ENCODE assay signal across 16 cellular contexts in the genomic region with DNA sequence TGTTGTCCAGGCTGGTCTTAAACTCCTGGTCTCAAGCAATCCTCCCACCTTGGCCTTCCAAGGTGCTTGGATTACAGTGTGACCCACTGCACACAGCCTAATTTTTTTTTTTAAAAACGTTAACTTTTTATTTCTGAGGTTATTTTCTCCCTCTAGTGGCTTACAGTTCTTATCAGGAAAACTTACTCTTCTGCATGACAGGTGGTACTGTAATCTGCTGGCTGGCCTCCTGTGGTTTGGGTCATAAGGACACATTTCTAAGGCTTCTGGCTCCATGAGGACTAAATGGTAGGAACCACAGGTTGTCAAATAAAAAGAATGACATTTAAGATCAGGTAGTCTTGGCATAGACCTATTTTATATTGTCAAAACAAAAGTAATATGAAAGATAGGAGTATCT. TPM values are rescaled to one million over a fixed set of nuclear protein-coding genes. Genes with fewer than 3 reads are reported as not detected.
DNase-seq lines count a peak whose midpoint lies in the region; ATAC-seq and TF ChIP-seq lines count a peak whose summit lies in the region.
"Had no signal": no experiment of that assay in that cellular context is flagged by ENCODE, and none has a peak within 500 bp of the region (broad histone marks: within the 10 kb centered on the region; RNA-seq: fewer than 3 reads in every experiment).

No MANE protein-coding gene starts in this region.

- H3K79me2 ChIP-seq in Loucy (ENCODE audit: insufficient read depth, low read length): no peaks in the 10 kb centered on the region

- no peak overlapping the region for H3K4me3 ChIP-seq in HEK293 (ENCODE audit: low read depth, low read length)
- H3K4me3 ChIP-seq in Loucy (ENCODE audit: low read length, poor library complexity, severe bottlenecking): no peak overlapping the region
- H3K4me3 ChIP-seq in SJCRH30: no peak overlapping the region
- H3K4me3 ChIP-seq in choroid plexus epithelial cell (ENCODE audit: low read depth, low read length): no peak overlapping the region
- no peak overlapping the region for H3K4me3 ChIP-seq in heart left ventricle
- H3K4me3 ChIP-seq: BLaER1 treated with 17β-estradiol and CSF1 and Interleukin-3, amounts not matched to agents 10 nM and 100 nM had no signal

- no peaks in the 10 kb centered on the region for H3K4me1 ChIP-seq in HEK293 (ENCODE audit: control insufficient read depth, insufficient read depth, low read length)
- no peaks in the 10 kb centered on the region for H3K4me1 ChIP-seq in Loucy (ENCODE audit: insufficient read depth, low read length, poor library complexity, severe bottlenecking)
- peaks cover 27% of the 10 kb centered on the region for H3K4me1 ChIP-seq in SJCRH30
- no peaks in the 10 kb centered on the region for H3K4me1 ChIP-seq in heart left ventricle

- intact Hi-C loops in heart left ventricle (cut with DNase I): no loop called here

- no peak for ATAC-seq in heart left ventricle
- ATAC-seq: CD8-positive, alpha-beta T cell; HCT116 had no signal

- no peaks in the 10 kb centered on the region for H3K9me2 ChIP-seq in Loucy (replicated peaks; ENCODE audit: low read depth, low read length)

- no peaks in the 10 kb centered on the region for H3K36me3 ChIP-seq in HEK293 (ENCODE audit: control insufficient read depth in 2 of 2, insufficient read depth in 1 of 2, low read length in 2 of 2)
- H3K36me3 ChIP-seq in Loucy (ENCODE audit: insufficient read depth, low read length): no peaks in the 10 kb centered on the region
- H3K36me3 ChIP-seq in SJCRH30: no peaks in the 10 kb centered on the region
- no peaks in the 10 kb centered on the region for H3K36me3 ChIP-seq in heart left ventricle
- H3K36me3 ChIP-seq: BLaER1 treated with 17β-estradiol and CSF1 and Interleukin-3, amounts not matched to agents 10 nM and 100 nM had no signal

- CTCF ChIA-PET in HEK293 (lab: Yijun Ruan, JAX): interaction anchor here (0.7 to 1.6 kb wide), 3 partner anchors 14 to 90 kb away, joined by 3 read pairs; no protein-coding TSS in a partner anchor

- no peak for TF ChIP-seq CTCF in HEK293 (tag by site-specific recombination; IDR thresholded peaks at IDR 0.05)
- 0 out of 2 replicates have a peak, but pooled peaks have one; percentile 9 for TF ChIP-seq CTCF in Loucy (conservative IDR thresholded peaks at IDR 0.05; ENCODE audit: low read length)
- TF ChIP-seq CTCF in choroid plexus epithelial cell (conservative IDR thresholded peaks at IDR 0.05; ENCODE audit: low read depth, low read length): peak; percentile 10
- no peak for TF ChIP-seq CTCF in heart left ventricle (IDR thresholded peaks at IDR 0.05)

- POLR2A ChIA-PET in HEK293 (lab: Yijun Ruan, JAX): no interaction called here

- H3F3A ChIP-seq in Loucy (ENCODE audit: low read depth): no peaks in the 10 kb centered on the region

- H3K27ac ChIP-seq in HEK293 (ENCODE audit: extremely low read depth, low read depth, low read length) (no peak overlapping the region), SJCRH30 (peak overlapping the region; percentile 88), heart left ventricle (no peak overlapping the region)
- H3K27ac ChIP-seq: BLaER1 treated with 17β-estradiol and CSF1 and Interleukin-3, amounts not matched to agents 10 nM and 100 nM had no signal

- H4K20me1 ChIP-seq in Loucy (ENCODE audit: insufficient read depth, low read length, poor library complexity, severe bottlenecking): no peaks in the 10 kb centered on the region
- H4K20me1 ChIP-seq: BLaER1 treated with 17β-estradiol and CSF1 and Interleukin-3, amounts not matched to agents 10 nM and 100 nM had no signal

- DNase-seq in SJCRH30: peak; percentile 48 to 61
- DNase-seq in choroid plexus epithelial cell (ENCODE audit: low read depth): no peak
- no peak for DNase-seq in heart left ventricle
- DNase-seq in NCI-H2081 treated with DMSO at 0.1 percent for 48 hours (lab: John Stamatoyannopoulos, UW): no peak
- DNase-seq in SK-N-DZ (ENCODE audit: low spot score): no peak
- DNase-seq: Calu3; CD8-positive, alpha-beta T cell; GOT3; H7; IMR-90; KBM-7 had no signal

- no peak for TF ChIP-seq POLR2A in heart left ventricle (IDR thresholded peaks at IDR 0.05)

- H2AFZ ChIP-seq in Loucy (ENCODE audit: low read length): no peak overlapping the region

- no peak overlapping the region for H3K4me2 ChIP-seq in Loucy (ENCODE audit: low read depth, low read length, poor library complexity, severe bottlenecking)
- H3K4me2 ChIP-seq: BLaER1 treated with 17β-estradiol and CSF1 and Interleukin-3, amounts not matched to agents 10 nM and 100 nM had no signal

- 29 to 61% (median 41%) methylated on average over 1 of the region's 1 CpG for WGBS in heart left ventricle, 4 donors

- H3K9me3 ChIP-seq in HEK293 (ENCODE audit: control insufficient read depth, insufficient read depth, low read depth, low read length): no peaks in the 10 kb centered on the region
- H3K9me3 ChIP-seq in Loucy (ENCODE audit: insufficient read depth, low read depth, low read length): no peaks in the 10 kb centered on the region
- H3K9me3 ChIP-seq in SJCRH30 (replicated peaks): peaks cover 3% of the 10 kb centered on the region; the same call in 1 of the 2 replicates
- H3K9me3 ChIP-seq in heart left ventricle: no peaks in the 10 kb centered on the region

- H3K9ac ChIP-seq in Loucy (ENCODE audit: low read depth, low read length, poor library complexity, severe bottlenecking): no peak overlapping the region
- H3K9ac ChIP-seq: BLaER1 treated with 17β-estradiol and CSF1 and Interleukin-3, amounts not matched to agents 10 nM and 100 nM had no signal

- H3K27me3 ChIP-seq in Loucy (ENCODE audit: insufficient read depth, low read length, poor library complexity, severe bottlenecking) (no peaks in the 10 kb centered on the region), SJCRH30 (no peaks in the 10 kb centered on the region), heart left ventricle (peaks cover 0 to 3% (median 0%) of the 10 kb centered on the region in 9 donors)
- H3K27me3 ChIP-seq: BLaER1 treated with 17β-estradiol and CSF1 and Interleukin-3, amounts not matched to agents 10 nM and 100 nM had no signal

TF ChIP-seq in HEK293, 187 proteins besides CTCF, POLR2A, EP300 and RAD21:
- TF ChIP-seq ZNF776 (tag by site-specific recombination; IDR thresholded peaks at IDR 0.05; ENCODE audit: borderline replicate concordance): no peak
- TF ChIP-seq ZNF677 (tag by site-specific recombination; IDR thresholded peaks at IDR 0.05): peak; percentile 71
- no peak for TF ChIP-seq ZNF132 (tag by site-specific recombination; IDR thresholded peaks at IDR 0.05; ENCODE audit: borderline replicate concordance)
- TF ChIP-seq ZNF394 (tag by site-specific recombination; IDR thresholded peaks at IDR 0.05; ENCODE audit: borderline replicate concordance): no peak

RNA-seq across cellular contexts. Expression of a gene that starts 7.7 kb away (rescaled TPM):
- total RNA-seq in SJCRH30 (2014; rRNA removed; shearing (Covaris generic)): 0.13 and 0.34 TPM in 2 replicates
- total RNA-seq in heart left ventricle: 10 to 100 TPM in 2 of 9 donors, 1 to 10 TPM in 7; 2.4 to 66.3 (median 5.4) TPM
- 1 to 10 TPM in 1 of 2 donors, under 1 TPM in 1; 0.88 to 2.1 TPM for polyA plus RNA-seq in heart left ventricle
- polyA plus RNA-seq in SK-N-DZ (2014; cell fraction: cytosol; rRNA removed): not detected in 2 replicates
- 0.06 TPM in 1 of 2 replicates, not detected in the other for polyA plus RNA-seq in SK-N-DZ (2014; cell fraction: nucleus; rRNA removed)
- total RNA-seq: A172, Calu3, H7, IMR-90 had no signal
- polyA plus RNA-seq: IMR-90 had no signal

RNA-seq across cellular contexts. Expression of a gene that starts 16.5 kb away (rescaled TPM):
- total RNA-seq in SJCRH30 (2014; rRNA removed; shearing (Covaris generic)): not detected in 2 replicates
- 1 to 10 TPM in 1 of 9 donors, not detected in 8; 1.2 TPM for total RNA-seq in heart left ventricle
- under 1 TPM in 1 of 2 donors, not detected in 1; 0.39 TPM for polyA plus RNA-seq in heart left ventricle
- polyA plus RNA-seq in SK-N-DZ (2014; cell fraction: cytosol; rRNA removed): 182 and 238 TPM in 2 replicates
- 127 and 151 TPM in 2 replicates for polyA plus RNA-seq in SK-N-DZ (2014; cell fraction: nucleus; rRNA removed)
- total RNA-seq: A172, IMR-90 had no signal
- polyA plus RNA-seq: IMR-90 had no signal

RNA-seq across cellular contexts. Expression of a gene that starts 59.5 kb away (rescaled TPM):
- not detected in 2 replicates for total RNA-seq in SJCRH30 (2014; rRNA removed; shearing (Covaris generic))
- 1 to 10 TPM; 1.4 to 8.8 (median 3.5) TPM for total RNA-seq in heart left ventricle
- polyA plus RNA-seq in heart left ventricle: 1 to 10 TPM; 2.3 to 5.2 TPM
- polyA plus RNA-seq in SK-N-DZ (2014; cell fraction: cytosol; rRNA removed): 0.03 TPM in 1 of 2 replicates, not detected in the other
- 0.20 TPM in 1 of 2 replicates, not detected in the other for polyA plus RNA-seq in SK-N-DZ (2014; cell fraction: nucleus; rRNA removed)
- total RNA-seq: Calu3, IMR-90 had no signal
- polyA plus RNA-seq: IMR-90 had no signal

Comparison
In these comparisons a context has a peak if more than half of its experiments do, and no peak if none do; other contexts are left out.
1. CTCF ChIP-seq: peak in Loucy (single experiment) and choroid plexus epithelial cell (single experiment); none in HEK293 (single experiment) and heart left ventricle (0 of 12).
2. DNase-seq: peak in SJCRH30 (2 of 2); none in choroid plexus epithelial cell (single experiment), heart left ventricle (0 of 5), NCI-H2081 treated with DMSO at 0.1 percent for 48 hours (single experiment) and SK-N-DZ (single experiment).